Comparison of ENCODE assay signal across 8 cellular contexts in genomic region chr7:134645935-134646334, GRCh38. TPM values are rescaled to one million over a fixed set of nuclear protein-coding genes. Genes with fewer than 3 reads are reported as not detected.
DNase-seq lines count a peak whose midpoint lies in the region; ATAC-seq and TF ChIP-seq lines count a peak whose summit lies in the region.

No MANE protein-coding gene starts in this region.

- TF ChIP-seq POLR2A in breast epithelium (IDR thresholded peaks at IDR 0.05): no peak

- no peak overlapping the region for H4K8ac ChIP-seq in mesenchymal stem cell (ENCODE audit: low read length)

- H3K4me1 Mint-ChIP-seq in natural killer cell: peaks cover 43 to 44% of the 10 kb centered on the region in 2 donors

- intact Hi-C loops in breast epithelium (cut with DNase I; ENCODE audit: low total_unique reads): no loop called here
- intact Hi-C loops in natural killer cell (cut with micrococcal nuclease): loop anchor here (1.0 to 10.0 kb wide), 5 partner anchors 23 to 1561 kb away; partner anchors contain the start of genes AGBL3, CHCHD3 and CYREN

- H3K36me3 Mint-ChIP-seq in natural killer cell: no peaks in the 10 kb centered on the region

- no peak for TF ChIP-seq CTCF in HEK293 (tag by site-specific recombination; IDR thresholded peaks at IDR 0.05)
- no peak for TF ChIP-seq CTCF in breast epithelium (IDR thresholded peaks at IDR 0.05)
- TF ChIP-seq CTCF in natural killer cell (IDR thresholded peaks at IDR 0.05): no peak

- H3K4me2 ChIP-seq in mesenchymal stem cell (ENCODE audit: low read length, poor library complexity, severe bottlenecking): peak overlapping the region; percentile 84

- H3K9me3 ChIP-seq in HEK293 (ENCODE audit: control insufficient read depth, insufficient read depth, low read depth, low read length): no peaks in the 10 kb centered on the region
- no peaks in the 10 kb centered on the region for H3K9me3 ChIP-seq in breast epithelium
- H3K9me3 ChIP-seq in mesenchymal stem cell (ENCODE audit: control insufficient read depth, low read length): no peaks in the 10 kb centered on the region

- no peak overlapping the region for H4K91ac ChIP-seq in mesenchymal stem cell (ENCODE audit: low read length)

- H3K23ac ChIP-seq in mesenchymal stem cell (ENCODE audit: low read length in 2 of 2): no peak overlapping the region

- H3K27me3 ChIP-seq in breast epithelium (no peaks in the 10 kb centered on the region), mesenchymal stem cell (ENCODE audit: control insufficient read depth in 1 of 2, insufficient read depth in 1 of 2, low read length in 2 of 2) (no peaks in the 10 kb centered on the region)

- H2BK12ac ChIP-seq in mesenchymal stem cell (ENCODE audit: low read length in 2 of 2): no peak overlapping the region

- H3K36me3 ChIP-seq in HEK293 (ENCODE audit: control insufficient read depth in 2 of 2, insufficient read depth in 1 of 2, low read length in 2 of 2) (no peaks in the 10 kb centered on the region), breast epithelium (no peaks in the 10 kb centered on the region), mesenchymal stem cell (ENCODE audit: control insufficient read depth in 1 of 2, insufficient read depth in 2 of 2, low read depth in 1 of 2, low read length in 2 of 2) (no peaks in the 10 kb centered on the region)

- H2AFZ ChIP-seq in mesenchymal stem cell (ENCODE audit: low read depth, low read length): peak overlapping the region; percentile 21

- H3K27ac ChIP-seq in HEK293 (ENCODE audit: extremely low read depth, low read depth, low read length) (no peak overlapping the region), breast epithelium (peak overlapping the region; percentile 68 to 91), mesenchymal stem cell (ENCODE audit: low read length, poor library complexity, severe bottlenecking) (peak overlapping the region; percentile 69)

- H2BK120ac ChIP-seq in mesenchymal stem cell (ENCODE audit: low read depth, low read length): no peak overlapping the region

- 28% methylated on average over 6 of the region's 8 CpGs for WGBS in mesenchymal stem cell

- H3K27me3 Mint-ChIP-seq in natural killer cell (ENCODE audit: low read depth in 2 of 2): no peaks in the 10 kb centered on the region

- POLR2A ChIA-PET in HEK293 (lab: Yijun Ruan, JAX): interaction anchor here (0.8 to 2.5 kb wide), 5 partner anchors 10 to 525 kb away, joined by 3 to 10 read pairs (median 4); partner anchors contain the start of gene CYREN

- H3K4me3 ChIP-seq in HEK293 (ENCODE audit: low read depth, low read length): peak overlapping the region; percentile 64
- peak overlapping the region; percentile 59 to 76 (median 69) for H3K4me3 ChIP-seq in breast epithelium
- peak overlapping the region; percentile 43 to 89 for H3K4me3 ChIP-seq in mesenchymal stem cell (ENCODE audit: insufficient read depth in 1 of 2, low read depth in 1 of 2, low read length in 2 of 2)

- H3K4me1 ChIP-seq in HEK293 (ENCODE audit: control insufficient read depth, insufficient read depth, low read length) (no peaks in the 10 kb centered on the region), breast epithelium (no peaks in the 10 kb centered on the region), mesenchymal stem cell (ENCODE audit: control insufficient read depth, insufficient read depth, low read depth, low read length) (peaks cover 5% of the 10 kb centered on the region)

- H3K27ac Mint-ChIP-seq in natural killer cell: no peak overlapping the region

- peak overlapping the region in 1 of 2 experiments; percentile 67 for H3K4ac ChIP-seq in mesenchymal stem cell (ENCODE audit: low read depth in 1 of 2, low read length in 2 of 2)

- no peak for ATAC-seq in natural killer cell
- no peak for ATAC-seq in GM18498 (IDR thresholded peaks at IDR 0.05; ENCODE audit: unreplicated experiment)

- peak overlapping the region; percentile 95 for H3K9ac ChIP-seq in mesenchymal stem cell (ENCODE audit: low read length)

- H3K9me3 Mint-ChIP-seq in natural killer cell: no peaks in the 10 kb centered on the region

- peaks cover 12% of the 10 kb centered on the region for H3K79me1 ChIP-seq in mesenchymal stem cell (replicated peaks; ENCODE audit: low read length, poor library complexity, severe bottlenecking)

- H2BK5ac ChIP-seq in mesenchymal stem cell (ENCODE audit: low read depth, low read length, poor library complexity, severe bottlenecking): no peak overlapping the region

- no peak overlapping the region for H2BK15ac ChIP-seq in mesenchymal stem cell (ENCODE audit: low read depth, poor library complexity, severe bottlenecking)

- DNase-seq in AG08395 (ENCODE audit: low spot score) (peak; percentile 21), breast epithelium (ENCODE audit: low spot score in 2 of 2) (no peak), mesenchymal stem cell (peak; percentile 59), natural killer cell (no peak), AML-193 (lab: John Stamatoyannopoulos, UW) (no peak)
- no peak for DNase-seq in activated CD4-positive, CD25-positive, alpha-beta regulatory T cell (lab: John Stamatoyannopoulos, UW)

- H3K18ac ChIP-seq in mesenchymal stem cell (ENCODE audit: low read depth in 1 of 2, low read length in 2 of 2): no peak overlapping the region

- no peak overlapping the region for H3K4me3 Mint-ChIP-seq in natural killer cell

- no peak overlapping the region for H2AK5ac ChIP-seq in mesenchymal stem cell (ENCODE audit: low read length, severe bottlenecking)

- CTCF ChIA-PET in HEK293 (lab: Yijun Ruan, JAX): interaction anchor here (0.5 to 4.5 kb wide), 7 partner anchors 10 to 300 kb away, joined by 3 to 33 read pairs (median 4); no protein-coding TSS in a partner anchor

- no peak overlapping the region for H3K14ac ChIP-seq in mesenchymal stem cell (ENCODE audit: low read length in 2 of 2)

TF ChIP-seq in HEK293, 187 proteins besides CTCF, POLR2A, EP300 and RAD21:
- TF ChIP-seq ZBTB48 (tag by site-specific recombination; IDR thresholded peaks at IDR 0.05): no peak
- TF ChIP-seq ZNF335 (tag by site-specific recombination; conservative IDR thresholded peaks at IDR 0.05): peak; percentile 10; the same call in 1 of the 2 replicates
- TF ChIP-seq PRDM1 (tag by site-specific recombination; IDR thresholded peaks at IDR 0.05): 0 out of 2 replicates have a peak, but pooled peaks have one; percentile 21
- 0 out of 2 replicates have a peak, but pooled peaks have one; percentile 10 for TF ChIP-seq REST (tag by site-specific recombination; IDR thresholded peaks at IDR 0.05)

RNA-seq across cellular contexts. Expression of gene BPGM, which starts 0.7 kb away (rescaled TPM):
- total RNA-seq in breast epithelium: 10 to 100 TPM; 12.3 to 18.7 (median 16.4) TPM
- polyA plus RNA-seq in mesenchymal stem cell (2013, experiment 1 of 2): 21.1 TPM
- polyA plus RNA-seq in mesenchymal stem cell (2013, experiment 2 of 2): 20.7 TPM
- 10 to 100 TPM; 30.0 to 39.1 (median 31.4) TPM for total RNA-seq in natural killer cell

Comparison
In these comparisons a context has a peak if more than half of its experiments do, and no peak if none do; other contexts are left out.
1. DNase-seq: peak in AG08395 (single experiment) and mesenchymal stem cell (single experiment); none in breast epithelium (0 of 2), natural killer cell (single experiment), activated CD4-positive, CD25-positive, alpha-beta regulatory T cell (0 of 4) and AML-193 (0 of 2).
2. Peak in every context shown above with its lines, with median percentiles within 50 percentile points of each other: H3K4me3 ChIP-seq.